ENCODE assay signal across 21 cellular contexts in genomic region chr2:120917876-120918275, GRCh38.
"Had no signal": no experiment of that assay in that cellular context is flagged by ENCODE, and none has a peak within 500 bp of the region (broad histone marks: within the 10 kb centered on the region; RNA-seq: fewer than 3 reads in every experiment).

No MANE protein-coding gene starts in this region.

- H3K27ac Mint-ChIP-seq: activated B cell treated with CpG ODN at 0.5 μM for 24 hours; activated CD4-positive, alpha-beta T cell treated with anti-CD3 and anti-CD28 coated beads, Interleukin-2, amount 10 ng/mL, durations not matched to agents 7 days and 5 days; activated naive CD8-positive, alpha-beta T cell; activated T-cell treated with anti-CD3 and anti-CD28 coated beads, Interleukin-2, amount 50 U/mL, for 72 hours; nephron progenitor cell; progenitor cell of endocrine pancreas; stimulated activated naive CD8-positive, alpha-beta T cell treated with anti-CD3 and anti-CD28 coated beads, Interleukin-15, Interleukin-2, amounts not matched to agents 100 ng/mL and 50 ng/mL, for 24 hours; T-helper 17 cell had no signal

- ATAC-seq: activated T-cell treated with anti-CD3 and anti-CD28 coated beads, Interleukin-2, amount 50 U/mL, for 72 hours; foreskin keratinocyte; T-helper 17 cell had no signal

- DNase-seq: activated B cell treated with CpG ODN at 0.5 μM for 24 hours; activated CD4-positive, alpha-beta T cell treated with anti-CD3 and anti-CD28 coated beads, Interleukin-2, amount 10 ng/mL, durations not matched to agents 7 days and 5 days; activated CD8-positive, alpha-beta memory T cell treated with anti-CD3 and anti-CD28 coated beads, Interleukin-2, amount 50 U/mL, for 48 hours; activated gamma-delta T cell treated with Interleukin-2 at 50 U/mL for 16 hours; activated T-cell treated with anti-CD3 and anti-CD28 coated beads, Interleukin-2, amount 50 U/mL, for 72 hours; anterior cingulate cortex; cerebellar nuclear complex; dermis blood vessel endothelial cell; foreskin keratinocyte; glutamatergic neuron; hypothalamus; left ventricle myocardium inferior; nephron progenitor cell; occipital lobe; T-helper 17 cell; upper lobe of left lung had no signal

- H3K4me3 Mint-ChIP-seq: activated B cell treated with CpG ODN at 0.5 μM for 24 hours; activated CD4-positive, alpha-beta T cell treated with anti-CD3 and anti-CD28 coated beads, Interleukin-2, amount 10 ng/mL, durations not matched to agents 7 days and 5 days; activated naive CD8-positive, alpha-beta T cell; activated T-cell treated with anti-CD3 and anti-CD28 coated beads, Interleukin-2, amount 50 U/mL, for 72 hours; nephron progenitor cell; stimulated activated naive CD8-positive, alpha-beta T cell treated with anti-CD3 and anti-CD28 coated beads, Interleukin-15, Interleukin-2, amounts not matched to agents 100 ng/mL and 50 ng/mL, for 24 hours; T-helper 17 cell had no signal

- H3K9me3 ChIP-seq: left ventricle myocardium inferior, right atrium auricular region, suprapubic skin, upper lobe of left lung had no signal

- H3K4me1 Mint-ChIP-seq: activated B cell treated with CpG ODN at 0.5 μM for 24 hours; activated CD4-positive, alpha-beta T cell treated with anti-CD3 and anti-CD28 coated beads, Interleukin-2, amount 10 ng/mL, durations not matched to agents 7 days and 5 days had no signal

- H3K27ac ChIP-seq: foreskin keratinocyte, left ventricle myocardium inferior, right atrium auricular region, suprapubic skin, upper lobe of left lung had no signal

- H3K9me3 Mint-ChIP-seq: activated B cell treated with CpG ODN at 0.5 μM for 24 hours; activated CD4-positive, alpha-beta T cell treated with anti-CD3 and anti-CD28 coated beads, Interleukin-2, amount 10 ng/mL, durations not matched to agents 7 days and 5 days; activated T-cell treated with anti-CD3 and anti-CD28 coated beads, Interleukin-2, amount 50 U/mL, for 72 hours; nephron progenitor cell; stimulated activated naive CD8-positive, alpha-beta T cell treated with anti-CD3 and anti-CD28 coated beads, Interleukin-15, Interleukin-2, amounts not matched to agents 100 ng/mL and 50 ng/mL, for 24 hours had no signal

- H3K27me3 ChIP-seq: foreskin keratinocyte, right atrium auricular region, suprapubic skin, upper lobe of left lung had no signal

- H3K27me3 Mint-ChIP-seq: activated CD4-positive, alpha-beta T cell treated with anti-CD3 and anti-CD28 coated beads, Interleukin-2, amount 10 ng/mL, durations not matched to agents 7 days and 5 days; stimulated activated naive CD8-positive, alpha-beta T cell treated with anti-CD3 and anti-CD28 coated beads, Interleukin-15, Interleukin-2, amounts not matched to agents 100 ng/mL and 50 ng/mL, for 24 hours had no signal

- H3K4me3 ChIP-seq: left ventricle myocardium inferior, right atrium auricular region, suprapubic skin, upper lobe of left lung had no signal

- H3K36me3 Mint-ChIP-seq: activated naive CD8-positive, alpha-beta T cell had no signal

- H3K36me3 ChIP-seq: left ventricle myocardium inferior, right atrium auricular region, suprapubic skin, upper lobe of left lung had no signal
